ENCODE assay signal across 20 cellular contexts in the genomic region with DNA sequence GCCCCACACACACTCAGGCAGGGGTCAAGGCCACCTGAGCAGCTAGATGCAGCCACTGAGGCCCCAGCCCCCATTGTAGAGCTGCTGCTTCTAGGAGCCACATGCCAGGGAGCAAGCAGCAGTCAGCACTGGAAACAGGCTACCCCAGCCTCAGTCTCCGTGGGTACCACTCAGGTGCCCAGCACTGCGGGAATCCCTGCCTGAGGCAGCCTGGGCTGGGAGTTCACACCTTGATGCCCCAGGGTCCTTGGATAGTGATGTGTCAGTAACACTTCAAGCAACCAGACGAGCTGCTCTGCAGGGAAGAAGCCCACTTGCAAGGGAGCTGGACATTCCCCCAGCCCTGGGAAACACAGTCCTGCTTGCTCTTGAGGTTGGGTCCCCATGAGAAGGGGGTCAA.
"Had no signal": no experiment of that assay in that cellular context is flagged by ENCODE, and none has a peak within 500 bp of the region (broad histone marks: within the 10 kb centered on the region; RNA-seq: fewer than 3 reads in every experiment).

No MANE protein-coding gene starts in this region.

- H3K27me3 Mint-ChIP-seq: activated CD4-positive, alpha-beta T cell treated with anti-CD3 and anti-CD28 coated beads, Interleukin-2, amount 10 ng/mL, durations not matched to agents 7 days and 5 days; activated CD8-positive, alpha-beta T cell treated with anti-CD3 and anti-CD28 coated beads for 36 hours; activated naive CD8-positive, alpha-beta T cell treated with anti-CD3 and anti-CD28 coated beads for 36 hours had no signal

- H3K4me3 Mint-ChIP-seq: activated CD4-positive, alpha-beta T cell treated with anti-CD3 and anti-CD28 coated beads, Interleukin-2, amount 10 ng/mL, durations not matched to agents 7 days and 5 days; activated CD8-positive, alpha-beta T cell treated with anti-CD3 and anti-CD28 coated beads for 36 hours; activated naive CD8-positive, alpha-beta T cell treated with anti-CD3 and anti-CD28 coated beads for 36 hours; endodermal cell; stimulated activated naive CD8-positive, alpha-beta T cell treated with anti-CD3 and anti-CD28 coated beads, Interleukin-15, amount 100 ng/mL, for 72 hours had no signal

- H3K27me3 ChIP-seq: breast epithelium, heart left ventricle, suprapubic skin, transverse colon, vagina had no signal

- H3K9me3 ChIP-seq: breast epithelium, mucosa of descending colon, suprapubic skin, transverse colon, vagina had no signal

- DNase-seq: activated CD4-positive, alpha-beta T cell treated with anti-CD3 and anti-CD28 coated beads, Interleukin-2, amount 10 ng/mL, durations not matched to agents 7 days and 5 days; activated CD4-positive, CD25-positive, alpha-beta regulatory T cell treated with anti-CD3 and anti-CD28 coated beads, Interleukin-2, amount 50 U/mL, for 72 hours; activated CD8-positive, alpha-beta T cell treated with anti-CD3 and anti-CD28 coated beads for 36 hours; activated naive CD8-positive, alpha-beta T cell treated with anti-CD3 and anti-CD28 coated beads for 36 hours; activated T-cell treated with anti-CD3 and anti-CD28 coated beads, Interleukin-2, amount 50 U/mL, for 1 hour; cortex of kidney; endodermal cell; heart left ventricle; islet precursor cell; left cardiac atrium; mesenchymal stem cell; mucosa of descending colon; posterior cingulate gyrus; stimulated activated naive CD8-positive, alpha-beta T cell treated with anti-CD3 and anti-CD28 coated beads, Interleukin-15, amount 100 ng/mL, for 72 hours; T-helper 1 cell; transverse colon; WERI-Rb-1 had no signal

- ATAC-seq: left cardiac atrium; mucosa of descending colon; stimulated activated naive CD8-positive, alpha-beta T cell treated with anti-CD3 and anti-CD28 coated beads, Interleukin-15, amount 100 ng/mL, for 72 hours had no signal

- H3K36me3 Mint-ChIP-seq: activated naive CD8-positive, alpha-beta T cell treated with anti-CD3 and anti-CD28 coated beads for 36 hours had no signal

- H3K4me1 Mint-ChIP-seq: endodermal cell had no signal

- H3K27ac ChIP-seq: heart left ventricle, suprapubic skin, transverse colon, WERI-Rb-1 had no signal

- H3K27ac Mint-ChIP-seq: activated CD4-positive, alpha-beta T cell treated with anti-CD3 and anti-CD28 coated beads, Interleukin-2, amount 10 ng/mL, durations not matched to agents 7 days and 5 days; activated CD8-positive, alpha-beta T cell treated with anti-CD3 and anti-CD28 coated beads for 36 hours; activated naive CD8-positive, alpha-beta T cell treated with anti-CD3 and anti-CD28 coated beads for 36 hours; endodermal cell; stimulated activated naive CD8-positive, alpha-beta T cell treated with anti-CD3 and anti-CD28 coated beads, Interleukin-15, amount 100 ng/mL, for 72 hours had no signal

- H3K36me3 ChIP-seq: breast epithelium, heart left ventricle, suprapubic skin, transverse colon, vagina, WERI-Rb-1 had no signal

- H3K4me3 ChIP-seq: breast epithelium, heart left ventricle, mucosa of descending colon, suprapubic skin, transverse colon, vagina had no signal
